ENCODE assay signal across 11 cellular contexts in genomic region chr17:1029196-1029911, GRCh38. TPM values are rescaled to one million over a fixed set of nuclear protein-coding genes. Genes with fewer than 3 reads are reported as not detected.
A peak's percentile ranks its signal among the peaks of the same experiment; 100 is the strongest.
DNase-seq lines count a peak whose midpoint lies in the region; ATAC-seq and TF ChIP-seq lines count a peak whose summit lies in the region.
"Had no signal": no experiment of that assay in that cellular context is flagged by ENCODE, and none has a peak within 500 bp of the region (broad histone marks: within the 10 kb centered on the region; RNA-seq: fewer than 3 reads in every experiment).

No MANE protein-coding gene starts in this region.

- POLR2A ChIA-PET in naive thymus-derived CD4-positive, alpha-beta T cell (lab: Charles Lee): no interaction called here

- peaks cover 29% of the 10 kb centered on the region for H3K4me1 Mint-ChIP-seq in nephron
- H3K4me1 Mint-ChIP-seq in naive thymus-derived CD4-positive, alpha-beta T cell: peaks cover 0 to 8% (median 0%) of the 10 kb centered on the region in 7 donors

- intact Hi-C loops in heart left ventricle (cut with DNase I) (no loop called here), cardiac septum (cut with DNase I) (no loop called here), esophagus squamous epithelium (cut with DNase I) (no loop called here)
- intact Hi-C loops in naive thymus-derived CD4-positive, alpha-beta T cell (cut with micrococcal nuclease): no loop called here

- H3K36me3 Mint-ChIP-seq in nephron (ENCODE audit: low read depth): peaks cover 8% of the 10 kb centered on the region
- H3K36me3 Mint-ChIP-seq in naive thymus-derived CD4-positive, alpha-beta T cell: peaks cover 0 to 16% (median 0%) of the 10 kb centered on the region in 5 donors

- H3K36me3 ChIP-seq in heart left ventricle: peaks cover 0 to 43% (median 19%) of the 10 kb centered on the region in 9 donors
- peaks cover 0 to 88% (median 5%) of the 10 kb centered on the region in 3 donors for H3K36me3 ChIP-seq in esophagus squamous epithelium
- H3K36me3 ChIP-seq in naive thymus-derived CD4-positive, alpha-beta T cell (ENCODE audit: control insufficient read depth in 2 of 3, insufficient read depth in 3 of 3, low read length in 3 of 3): peaks cover 0 to 42% (median 0%) of the 10 kb centered on the region in 3 experiments

- H3K4me1 ChIP-seq in heart left ventricle (peaks cover 6 to 73% (median 50%) of the 10 kb centered on the region in 12 donors), esophagus squamous epithelium (peaks cover 21 to 57% (median 25%) of the 10 kb centered on the region in 3 donors)
- H3K4me1 ChIP-seq in naive thymus-derived CD4-positive, alpha-beta T cell (ENCODE audit: control insufficient read depth in 2 of 2, insufficient read depth in 2 of 2, low read length in 2 of 2): no peaks in the 10 kb centered on the region
- H3K4me1 ChIP-seq: A549 had no signal

- TF ChIP-seq CTCF in heart left ventricle (IDR thresholded peaks at IDR 0.05): no peak
- no peak for TF ChIP-seq CTCF in esophagus squamous epithelium (IDR thresholded peaks at IDR 0.05)
- TF ChIP-seq CTCF in nephron (IDR thresholded peaks at IDR 0.05; ENCODE audit: unreplicated experiment in 3 of 3): no peak

- H3K9me3 Mint-ChIP-seq in nephron: no peaks in the 10 kb centered on the region
- H3K9me3 Mint-ChIP-seq in naive thymus-derived CD4-positive, alpha-beta T cell: no peaks in the 10 kb centered on the region

- peak overlapping the region; percentile 15 to 88 (median 74) for H3K27ac ChIP-seq in heart left ventricle
- peak overlapping the region; percentile 45 to 70 (median 64) for H3K27ac ChIP-seq in esophagus squamous epithelium
- no peak overlapping the region for H3K27ac ChIP-seq in naive thymus-derived CD4-positive, alpha-beta T cell (ENCODE audit: low read depth, low read length)
- H3K27ac ChIP-seq: A549 had no signal

- TF ChIP-seq POLR2A in heart left ventricle (IDR thresholded peaks at IDR 0.05): no peak
- no peak for TF ChIP-seq POLR2A in esophagus squamous epithelium (IDR thresholded peaks at IDR 0.05)

- H3K4me3 Mint-ChIP-seq in nephron: peak overlapping the region; percentile 41 to 52 (median 44)
- no peak overlapping the region for H3K4me3 Mint-ChIP-seq in naive thymus-derived CD4-positive, alpha-beta T cell

- DNase-seq in heart left ventricle: peak in 2 of 5 donors; percentile 53 to 77
- no peak for DNase-seq in cardiac septum (ENCODE audit: low spot score)
- no peak for DNase-seq in esophagus squamous epithelium (lab: John Stamatoyannopoulos, UW)
- DNase-seq in activated CD4-positive, CD25-positive, alpha-beta regulatory T cell (lab: John Stamatoyannopoulos, UW): no peak
- no peak for DNase-seq in naive thymus-derived CD4-positive, alpha-beta T cell
- DNase-seq: NCI-H146 had no signal

- H3K9me3 ChIP-seq in heart left ventricle (no peaks in the 10 kb centered on the region), esophagus squamous epithelium (no peaks in the 10 kb centered on the region)
- H3K9me3 ChIP-seq in naive thymus-derived CD4-positive, alpha-beta T cell (ENCODE audit: control insufficient read depth in 2 of 3, low read length in 3 of 3): no peaks in the 10 kb centered on the region
- H3K9me3 ChIP-seq: A549, SK-N-SH had no signal

- ATAC-seq in heart left ventricle (peak; percentile 13 to 62 (median 46)), HG02759 (IDR thresholded peaks at IDR 0.05; ENCODE audit: unreplicated experiment) (no peak), HG02571 (IDR thresholded peaks at IDR 0.05; ENCODE audit: unreplicated experiment) (no peak)
- no peak for ATAC-seq in naive thymus-derived CD4-positive, alpha-beta T cell

- H3K4me3 ChIP-seq in heart left ventricle (peak overlapping the region in 7 of 12 donors; percentile 15 to 69 (median 57)), esophagus squamous epithelium (peak overlapping the region in 1 of 4 donors; percentile 15)
- no peak overlapping the region for H3K4me3 ChIP-seq in naive thymus-derived CD4-positive, alpha-beta T cell (ENCODE audit: low read length)
- H3K4me3 ChIP-seq: A549 had no signal

- CTCF ChIA-PET in naive thymus-derived CD4-positive, alpha-beta T cell (lab: Charles Lee): no interaction called here

- 61 to 74% (median 70%) methylated on average over 28 of the region's 28 CpGs for WGBS in heart left ventricle, 4 donors
- 42 to 84% methylated on average over 8 to 17 of the region's 28 CpGs for WGBS in esophagus squamous epithelium, 2 donors

- peak overlapping the region in 1 of 3 experiments; percentile 35 for H3K27ac Mint-ChIP-seq in nephron
- H3K27ac Mint-ChIP-seq in naive thymus-derived CD4-positive, alpha-beta T cell: peak overlapping the region in 1 of 9 donors; percentile 56

- H3K27me3 Mint-ChIP-seq in nephron (ENCODE audit: low read depth): peaks cover 3% of the 10 kb centered on the region
- no peaks in the 10 kb centered on the region for H3K27me3 Mint-ChIP-seq in naive thymus-derived CD4-positive, alpha-beta T cell

- H3K27me3 ChIP-seq in heart left ventricle (no peaks in the 10 kb centered on the region), esophagus squamous epithelium (no peaks in the 10 kb centered on the region)
- no peaks in the 10 kb centered on the region for H3K27me3 ChIP-seq in naive thymus-derived CD4-positive, alpha-beta T cell (ENCODE audit: control insufficient read depth in 2 of 2, insufficient read depth in 2 of 2, low read length in 2 of 2)

RNA-seq across cellular contexts. Expression of gene TIMM22, which starts 32.4 kb away (rescaled TPM):
- total RNA-seq in heart left ventricle (10 to 100 TPM; 12.5 to 20.4 (median 16.5) TPM), cardiac septum (17.8 TPM), esophagus squamous epithelium (10 to 100 TPM in 3 of 4 donors, 1 to 10 TPM in 1; 7.7 to 18.5 (median 11.8) TPM)
- polyA plus RNA-seq in heart left ventricle: 10 to 100 TPM; 16.0 to 19.8 TPM
- total RNA-seq in naive thymus-derived CD4-positive, alpha-beta T cell: 10 to 100 TPM in 3 of 5 experiments, 1 to 10 TPM in 2; 8.3 to 13.5 (median 11.3) TPM
- polyA plus RNA-seq in naive thymus-derived CD4-positive, alpha-beta T cell: 10 to 100 TPM; 24.9 to 27.9 TPM

RNA-seq across cellular contexts. Expression of gene NXN, which starts 49.8 kb away (rescaled TPM):
- 10 to 100 TPM in 8 of 9 donors, 1 to 10 TPM in 1; 8.9 to 20.3 (median 15.8) TPM for total RNA-seq in heart left ventricle
- polyA plus RNA-seq in heart left ventricle: 10 to 100 TPM in 1 of 2 donors, 1 to 10 TPM in 1; 8.6 to 14.1 TPM
- total RNA-seq in cardiac septum: 14.3 TPM
- total RNA-seq in esophagus squamous epithelium: 10 to 100 TPM; 19.5 to 34.9 (median 28.7) TPM
- under 1 TPM in 4 of 5 experiments, not detected in 1; 0.10 to 0.84 (median 0.36) TPM for total RNA-seq in naive thymus-derived CD4-positive, alpha-beta T cell
- polyA plus RNA-seq in naive thymus-derived CD4-positive, alpha-beta T cell: under 1 TPM in 1 of 2 donors, not detected in 1; 0.22 TPM

Comparison
In these comparisons a context has a peak if more than half of its experiments do, and no peak if none do; other contexts are left out.
1. ATAC-seq: peak in heart left ventricle (4 of 4); none in HG02759 (single experiment), HG02571 (single experiment) and naive thymus-derived CD4-positive, alpha-beta T cell (single experiment).
2. H3K4me3 Mint-ChIP-seq: peak in nephron (3 of 3); none in naive thymus-derived CD4-positive, alpha-beta T cell (0 of 10).